Comparison of ENCODE assay signal across 16 cellular contexts in genomic region chr2:47483191-47483590, GRCh38.
A peak's percentile ranks its signal among the peaks of the same experiment; 100 is the strongest.
DNase-seq lines count a peak whose midpoint lies in the region; ATAC-seq, FAIRE-seq and TF ChIP-seq lines count a peak whose summit lies in the region.
"Had no signal": no experiment of that assay in that cellular context is flagged by ENCODE, and none has a peak within 500 bp of the region (broad histone marks: within the 10 kb centered on the region; RNA-seq: fewer than 3 reads in every experiment).

No MANE protein-coding gene starts in this region.

- no peaks in the 10 kb centered on the region for H3K27me3 ChIP-seq in WERI-Rb-1 (ENCODE audit: insufficient read depth, low read depth, severe bottlenecking)

- H3K36me3 ChIP-seq in WERI-Rb-1: peaks cover 60% of the 10 kb centered on the region

- DNase-seq in D721Med (ENCODE audit: insufficient read length, low spot score) (no peak), NCI-H524 treated with DMSO at 0.1 percent for 48 hours (lab: John Stamatoyannopoulos, UW) (peak; percentile 65), WERI-Rb-1 (peak; percentile 86), posterior vena cava (ENCODE audit: low spot score) (no peak), pons (ENCODE audit: low spot score) (no peak), Right ventricle myocardium superior (no peak)
- DNase-seq: C1 segment of cervical spinal cord; Calu3; CD4-positive, alpha-beta memory T cell; COR-L47; DMS153; DND-41; H9 had no signal

- FAIRE-seq in D721Med (lab: Jason Lieb, UNC): peak; percentile 95
- FAIRE-seq: G401.6 had no signal

- ATAC-seq in Right ventricle myocardium superior (ENCODE audit: poor library complexity): no peak
- ATAC-seq: GM23338, HCT116 had no signal

- no peak for TF ChIP-seq CTCF in D721Med (IDR thresholded peaks at IDR 0.05; ENCODE audit: insufficient read depth, missing control alignments)
- TF ChIP-seq CTCF in WERI-Rb-1 (IDR thresholded peaks at IDR 0.05; ENCODE audit: low read depth, low read length): no peak

- no peaks in the 10 kb centered on the region for H3K9me3 ChIP-seq in WERI-Rb-1 (ENCODE audit: severe bottlenecking)

- no peak overlapping the region for H3K4me3 ChIP-seq in WERI-Rb-1 (ENCODE audit: low read depth, low read length)
- H3K4me3 ChIP-seq: GM23338 had no signal

- H3K27ac ChIP-seq in WERI-Rb-1: peak overlapping the region; percentile 90

- intact Hi-C loops in posterior vena cava (cut with DNase I) (no loop called here), Right ventricle myocardium superior (cut with DNase I) (no loop called here)

Comparison
In these comparisons a context has a peak if more than half of its experiments do, and no peak if none do; other contexts are left out.
1. DNase-seq: peak in NCI-H524 treated with DMSO at 0.1 percent for 48 hours (single experiment) and WERI-Rb-1 (single experiment); none in D721Med (single experiment), posterior vena cava (single experiment), pons (single experiment) and Right ventricle myocardium superior (single experiment).